In the genomic region with DNA sequence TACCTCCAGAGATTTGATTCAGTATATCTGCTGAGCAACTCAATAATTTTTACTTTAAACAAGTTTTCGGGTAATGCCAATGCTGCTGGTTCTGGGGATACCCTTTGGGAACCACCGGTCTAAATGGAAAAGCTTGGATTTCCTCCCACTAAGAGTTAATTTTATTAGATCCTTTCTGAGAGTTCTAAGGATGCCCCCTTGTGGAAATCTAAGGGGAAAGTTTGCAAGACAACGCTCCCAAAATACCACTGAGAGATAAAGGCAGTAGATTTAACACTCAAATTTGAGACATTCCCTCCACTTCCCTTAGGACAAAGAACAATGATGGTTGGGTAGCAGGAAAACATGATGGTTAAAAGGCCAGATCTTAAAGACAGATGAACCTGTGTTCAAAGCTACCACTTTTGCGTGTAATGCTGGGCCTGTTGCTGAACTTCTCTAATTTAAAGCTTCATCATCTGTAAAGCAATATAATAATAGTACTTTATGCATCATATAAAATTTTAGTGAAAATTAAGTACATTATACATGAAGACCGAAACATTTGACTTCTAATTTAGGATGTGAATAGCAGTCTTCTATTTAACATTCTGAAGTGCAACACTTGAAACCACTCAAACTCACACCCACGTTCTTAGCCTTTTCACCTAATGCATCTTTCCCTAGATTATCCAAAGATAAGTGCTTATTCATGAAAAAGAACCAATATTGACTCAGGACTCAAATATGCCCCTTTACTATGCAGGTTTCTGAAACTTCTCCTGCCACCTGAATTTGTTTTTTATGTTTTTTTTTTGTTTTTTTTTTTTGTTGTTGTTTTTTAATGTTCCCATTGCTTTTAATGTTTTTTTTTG, we compare ENCODE assay signal across 8 cellular contexts.
DNase-seq lines count a peak whose midpoint lies in the region; ATAC-seq and TF ChIP-seq lines count a peak whose summit lies in the region.

No MANE protein-coding gene starts in this region.

- no peaks in the 10 kb centered on the region for H3K9me3 ChIP-seq in CD8-positive, alpha-beta memory T cell (ENCODE audit: low read length)

- H3K36me3 Mint-ChIP-seq in CD8-positive, alpha-beta memory T cell = no peaks in the 10 kb centered on the region
- H3K36me3 Mint-ChIP-seq in effector memory CD8-positive, alpha-beta T cell (ENCODE audit: insufficient read depth) = no peaks in the 10 kb centered on the region

- H3K36me3 ChIP-seq in H7 (replicated peaks; ENCODE audit: control insufficient read depth, insufficient read depth, low read length) = no peaks in the 10 kb centered on the region
- no peaks in the 10 kb centered on the region for H3K36me3 ChIP-seq in CD8-positive, alpha-beta memory T cell (ENCODE audit: insufficient read depth, low read length)

- no peaks in the 10 kb centered on the region for H3K27me3 ChIP-seq in H7 (ENCODE audit: control insufficient read depth, insufficient read depth, low read length)
- H3K27me3 ChIP-seq in foreskin keratinocyte = no peaks in the 10 kb centered on the region
- H3K27me3 ChIP-seq in CD8-positive, alpha-beta memory T cell (ENCODE audit: insufficient read depth, low read length, poor library complexity, severe bottlenecking) = no peaks in the 10 kb centered on the region

- no peak overlapping the region for H3K4me3 ChIP-seq in H7 (ENCODE audit: insufficient read depth, low read depth, low read length)
- no peak overlapping the region for H3K4me3 ChIP-seq in CD8-positive, alpha-beta memory T cell (ENCODE audit: low read length)

- H3K4me3 Mint-ChIP-seq in CD8-positive, alpha-beta memory T cell = no peak overlapping the region
- no peak overlapping the region for H3K4me3 Mint-ChIP-seq in effector memory CD8-positive, alpha-beta T cell

- peak; percentile 29 for DNase-seq in A172 (ENCODE audit: low spot score)
- peak; percentile 6 for DNase-seq in H7
- DNase-seq in RPMI8226 = peak; percentile 2
- peak in 1 of 2 donors; percentile 18 for DNase-seq in foreskin keratinocyte
- no peak for DNase-seq in CD8-positive, alpha-beta memory T cell
- no peak for DNase-seq in stimulated activated CD4-positive, alpha-beta T cell treated with anti-CD3 and anti-CD28 coated beads, Interleukin-4, amount 100 ng/mL, for 4 hours
- no peak for DNase-seq in GM19238 (ENCODE audit: insufficient read length, low spot score)
- no peak for DNase-seq in effector memory CD8-positive, alpha-beta T cell

- peaks cover 0 to 40% (median 7%) of the 10 kb centered on the region in 5 donors for H3K9me3 Mint-ChIP-seq in CD8-positive, alpha-beta memory T cell
- H3K9me3 Mint-ChIP-seq in effector memory CD8-positive, alpha-beta T cell = no peaks in the 10 kb centered on the region

- H3K4me1 Mint-ChIP-seq in CD8-positive, alpha-beta memory T cell = no peaks in the 10 kb centered on the region
- H3K4me1 Mint-ChIP-seq in effector memory CD8-positive, alpha-beta T cell (ENCODE audit: low read depth in 2 of 2) = no peaks in the 10 kb centered on the region

- no peaks in the 10 kb centered on the region for H3K4me1 ChIP-seq in foreskin keratinocyte
- H3K4me1 ChIP-seq in CD8-positive, alpha-beta memory T cell (ENCODE audit: insufficient read depth, low read length) = no peaks in the 10 kb centered on the region

- no peak overlapping the region for H3K27ac Mint-ChIP-seq in CD8-positive, alpha-beta memory T cell
- no peak overlapping the region for H3K27ac Mint-ChIP-seq in effector memory CD8-positive, alpha-beta T cell

- peak; percentile 58 for TF ChIP-seq CTCF in foreskin keratinocyte (conservative IDR thresholded peaks at IDR 0.05)

- ATAC-seq in foreskin keratinocyte = peak; percentile 24
- no peak for ATAC-seq in effector memory CD8-positive, alpha-beta T cell (replicated peaks)

- POLR2A ChIA-PET in CD8-positive, alpha-beta memory T cell (lab: Charles Lee) = no interaction called here

- H3K27ac ChIP-seq in foreskin keratinocyte = no peak overlapping the region
- H3K27ac ChIP-seq in CD8-positive, alpha-beta memory T cell (ENCODE audit: low read depth, low read length) = no peak overlapping the region

- CTCF ChIA-PET in CD8-positive, alpha-beta memory T cell (lab: Charles Lee) = no interaction called here

- H3K27me3 Mint-ChIP-seq in CD8-positive, alpha-beta memory T cell = no peaks in the 10 kb centered on the region
- H3K27me3 Mint-ChIP-seq in effector memory CD8-positive, alpha-beta T cell = no peaks in the 10 kb centered on the region

Comparison
In these comparisons a context has a peak if more than half of its experiments do, and no peak if none do; other contexts are left out.
1. DNase-seq: peak in A172 (single experiment), H7 (single experiment) and RPMI8226 (single experiment); none in CD8-positive, alpha-beta memory T cell (0 of 5), stimulated activated CD4-positive, alpha-beta T cell treated with anti-CD3 and anti-CD28 coated beads, Interleukin-4, amount 100 ng/mL, for 4 hours (0 of 2), GM19238 (single experiment) and effector memory CD8-positive, alpha-beta T cell (0 of 3).